1 cellular context compared by ENCODE assay signal in the genomic region with DNA sequence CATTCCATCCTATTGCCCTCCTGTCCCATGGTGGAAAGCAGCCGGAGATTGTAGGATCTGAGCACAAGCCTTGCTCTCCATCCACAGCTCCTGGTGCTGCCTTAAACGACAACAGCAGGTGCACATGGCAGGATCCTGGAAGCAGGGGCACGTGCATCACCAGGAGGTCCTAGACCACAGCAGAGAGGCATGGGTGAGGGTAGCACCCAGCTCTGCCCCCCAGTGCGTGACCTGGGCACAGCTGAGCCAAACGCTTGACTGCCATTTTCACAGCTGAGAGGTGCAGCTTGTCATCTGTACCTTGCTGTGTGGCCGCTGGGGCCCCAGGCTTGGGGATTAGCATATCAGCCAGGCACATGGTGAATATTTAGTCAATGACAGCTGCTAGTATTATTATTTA.
TF ChIP-seq lines count a peak whose summit lies in the region.

No MANE protein-coding gene starts in this region.

TF ChIP-seq in HepG2, 621 proteins besides CTCF, POLR2A, EP300 and RAD21 (continued from another document):
- TF ChIP-seq, protein P1, sequence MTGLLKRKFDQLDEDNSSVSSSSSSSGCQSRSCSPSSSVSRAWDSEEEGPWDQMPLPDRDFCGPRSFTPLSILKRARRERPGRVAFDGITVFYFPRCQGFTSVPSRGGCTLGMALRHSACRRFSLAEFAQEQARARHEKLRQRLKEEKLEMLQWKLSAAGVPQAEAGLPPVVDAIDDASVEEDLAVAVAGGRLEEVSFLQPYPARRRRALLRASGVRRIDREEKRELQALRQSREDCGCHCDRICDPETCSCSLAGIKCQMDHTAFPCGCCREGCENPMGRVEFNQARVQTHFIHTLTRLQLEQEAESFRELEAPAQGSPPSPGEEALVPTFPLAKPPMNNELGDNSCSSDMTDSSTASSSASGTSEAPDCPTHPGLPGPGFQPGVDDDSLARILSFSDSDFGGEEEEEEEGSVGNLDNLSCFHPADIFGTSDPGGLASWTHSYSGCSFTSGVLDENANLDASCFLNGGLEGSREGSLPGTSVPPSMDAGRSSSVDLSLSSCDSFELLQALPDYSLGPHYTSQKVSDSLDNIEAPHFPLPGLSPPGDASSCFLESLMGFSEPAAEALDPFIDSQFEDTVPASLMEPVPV (CRISPR knock-in tag; IDR thresholded peaks at IDR 0.05), result no peak
- TF ChIP-seq, protein P2, sequence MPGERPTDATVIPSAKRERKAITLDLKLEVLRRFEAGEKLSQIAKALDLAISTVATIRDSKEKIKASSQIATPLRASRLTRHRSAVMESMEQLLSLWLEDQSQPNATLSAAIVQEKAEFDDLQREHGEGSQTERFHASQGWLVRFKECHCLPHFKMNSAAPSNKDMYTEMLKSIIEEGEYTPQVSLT (CRISPR knock-in tag; IDR thresholded peaks at IDR 0.05; ENCODE audit: borderline replicate concordance, low read depth), result no peak
- TF ChIP-seq, protein P3, sequence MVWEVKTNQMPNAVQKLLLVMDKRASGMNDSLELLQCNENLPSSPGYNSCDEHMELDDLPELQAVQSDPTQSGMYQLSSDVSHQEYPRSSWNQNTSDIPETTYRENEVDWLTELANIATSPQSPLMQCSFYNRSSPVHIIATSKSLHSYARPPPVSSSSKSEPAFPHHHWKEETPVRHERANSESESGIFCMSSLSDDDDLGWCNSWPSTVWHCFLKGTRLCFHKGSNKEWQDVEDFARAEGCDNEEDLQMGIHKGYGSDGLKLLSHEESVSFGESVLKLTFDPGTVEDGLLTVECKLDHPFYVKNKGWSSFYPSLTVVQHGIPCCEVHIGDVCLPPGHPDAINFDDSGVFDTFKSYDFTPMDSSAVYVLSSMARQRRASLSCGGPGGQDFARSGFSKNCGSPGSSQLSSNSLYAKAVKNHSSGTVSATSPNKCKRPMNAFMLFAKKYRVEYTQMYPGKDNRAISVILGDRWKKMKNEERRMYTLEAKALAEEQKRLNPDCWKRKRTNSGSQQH (CRISPR knock-in tag; IDR thresholded peaks at IDR 0.05; ENCODE audit: low read depth), result no peak
- TF ChIP-seq, protein P4, sequence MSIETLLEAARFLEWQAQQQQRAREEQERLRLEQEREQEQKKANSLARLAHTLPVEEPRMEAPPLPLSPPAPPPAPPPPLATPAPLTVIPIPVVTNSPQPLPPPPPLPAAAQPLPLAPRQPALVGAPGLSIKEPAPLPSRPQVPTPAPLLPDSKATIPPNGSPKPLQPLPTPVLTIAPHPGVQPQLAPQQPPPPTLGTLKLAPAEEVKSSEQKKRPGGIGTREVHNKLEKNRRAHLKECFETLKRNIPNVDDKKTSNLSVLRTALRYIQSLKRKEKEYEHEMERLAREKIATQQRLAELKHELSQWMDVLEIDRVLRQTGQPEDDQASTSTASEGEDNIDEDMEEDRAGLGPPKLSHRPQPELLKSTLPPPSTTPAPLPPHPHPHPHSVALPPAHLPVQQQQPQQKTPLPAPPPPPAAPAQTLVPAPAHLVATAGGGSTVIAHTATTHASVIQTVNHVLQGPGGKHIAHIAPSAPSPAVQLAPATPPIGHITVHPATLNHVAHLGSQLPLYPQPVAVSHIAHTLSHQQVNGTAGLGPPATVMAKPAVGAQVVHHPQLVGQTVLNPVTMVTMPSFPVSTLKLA (IDR thresholded peaks at IDR 0.05), result peak; percentile 10; the same call in 1 of the 2 replicates
